12 cellular contexts compared by ENCODE assay signal in genomic region chr5:115888027-115888426, GRCh38. TPM values are rescaled to one million over a fixed set of nuclear protein-coding genes. Genes with fewer than 3 reads are reported as not detected.
DNase-seq lines count a peak whose midpoint lies in the region; ATAC-seq and TF ChIP-seq lines count a peak whose summit lies in the region.
"Had no signal": no experiment of that assay in that cellular context is flagged by ENCODE, and none has a peak within 500 bp of the region (broad histone marks: within the 10 kb centered on the region; RNA-seq: fewer than 3 reads in every experiment).

No MANE protein-coding gene starts in this region.

- H3K79me2 ChIP-seq in OCI-LY7 (ENCODE audit: insufficient read depth, low read depth, low read length), result 0 out of 2 replicates have a peak, but pooled peaks cover 3% of the 10 kb centered on the region
- H3K79me2 ChIP-seq in fibroblast of lung (ENCODE audit: control insufficient read depth, insufficient read depth, low read length), result no peaks in the 10 kb centered on the region
- no peaks in the 10 kb centered on the region for H3K79me2 ChIP-seq in smooth muscle cell (ENCODE audit: low read depth)

- no peak overlapping the region for H3K4me2 ChIP-seq in OCI-LY7 (ENCODE audit: low read length)
- H3K4me2 ChIP-seq in fibroblast of lung (ENCODE audit: extremely low read depth, insufficient read depth, low read length), result no peak overlapping the region
- H3K4me2 ChIP-seq in smooth muscle cell, result no peak overlapping the region

- peak; percentile 27 for DNase-seq in MCF 10A (ENCODE audit: unreplicated experiment)
- no peak for DNase-seq in breast epithelium (ENCODE audit: low spot score in 2 of 2)
- DNase-seq in OCI-LY7 (ENCODE audit: low spot score), result no peak
- DNase-seq in fibroblast of lung (ENCODE audit: low read depth in 2 of 2), result peak; percentile 13 to 67
- no peak for DNase-seq in smooth muscle cell (lab: John Stamatoyannopoulos, UW; ENCODE audit: unreplicated experiment)
- DNase-seq in upper lobe of left lung, result no peak
- DNase-seq in HPDE6-E6E7 (ENCODE audit: extremely low spot score), result no peak
- DNase-seq: activated T-cell treated with anti-CD3 and anti-CD28 coated beads for 4 hours had no signal

- no peak for TF ChIP-seq POLR2A in breast epithelium (IDR thresholded peaks at IDR 0.05)
- no peak for TF ChIP-seq POLR2A in upper lobe of left lung (IDR thresholded peaks at IDR 0.05)

- H3K9me3 ChIP-seq in breast epithelium (no peaks in the 10 kb centered on the region), OCI-LY7 (ENCODE audit: low read length) (no peaks in the 10 kb centered on the region), fibroblast of lung (ENCODE audit: control insufficient read depth, insufficient read depth, low read depth, low read length) (no peaks in the 10 kb centered on the region), smooth muscle cell (replicated peaks; ENCODE audit: low read depth) (no peaks in the 10 kb centered on the region), upper lobe of left lung (no peaks in the 10 kb centered on the region)
- H3K9me3 ChIP-seq: SJCRH30 had no signal

- no peak for TF ChIP-seq EP300 in upper lobe of left lung (IDR thresholded peaks at IDR 0.05)

- H3K9me3 Mint-ChIP-seq in MCF 10A (ENCODE audit: unreplicated experiment), result no peaks in the 10 kb centered on the region
- H3K9me3 Mint-ChIP-seq: CD4-positive, CD25-positive, alpha-beta regulatory T cell had no signal

- BruUV-seq in MCF 10A (replicated peaks; lab: Mats Ljungman, UMichigan) (no TSS peak), OCI-LY7 (replicated peaks; lab: Mats Ljungman, UMichigan) (no TSS peak)

- H3K36me3 Mint-ChIP-seq in MCF 10A (ENCODE audit: insufficient read depth, unreplicated experiment), result peaks cover 6% of the 10 kb centered on the region

- no peak overlapping the region for H3K4me3 Mint-ChIP-seq in MCF 10A (ENCODE audit: unreplicated experiment)
- H3K4me3 Mint-ChIP-seq: CD4-positive, CD25-positive, alpha-beta regulatory T cell had no signal

- H3K27ac Mint-ChIP-seq in MCF 10A (ENCODE audit: low read depth, unreplicated experiment), result no peak overlapping the region
- H3K27ac Mint-ChIP-seq: CD4-positive, CD25-positive, alpha-beta regulatory T cell had no signal

- no peak overlapping the region for H3K4me3 ChIP-seq in breast epithelium
- no peak overlapping the region for H3K4me3 ChIP-seq in OCI-LY7 (ENCODE audit: low read depth, low read length, poor library complexity, severe bottlenecking)
- no peak overlapping the region for H3K4me3 ChIP-seq in fibroblast of lung (replicated peaks in 1 of 4; ENCODE audit: control extremely low read depth in 1 of 4, insufficient read depth in 1 of 4, low read depth in 3 of 4, low read length in 4 of 4)
- H3K4me3 ChIP-seq in smooth muscle cell, result no peak overlapping the region
- H3K4me3 ChIP-seq in upper lobe of left lung, result no peak overlapping the region
- H3K4me3 ChIP-seq: K562, SJCRH30 had no signal

- H3K9me2 ChIP-seq in OCI-LY7 (ENCODE audit: insufficient read depth, low read length), result no peaks in the 10 kb centered on the region

- intact Hi-C loops in MCF 10A (cut with micrococcal nuclease), result loop anchor here (1.0 kb wide), 2 partner anchors 144 to 180 kb away; partner anchors contain the start of gene ARL14EPL
- intact Hi-C loops in breast epithelium (cut with DNase I; ENCODE audit: low total_unique reads), result no loop called here
- intact Hi-C loops in OCI-LY7 (cut with micrococcal nuclease; ENCODE audit: unreplicated experiment), result loop anchor here (5.0 kb wide), 1 partner anchor 179 kb away; no protein-coding TSS in a partner anchor

- no peaks in the 10 kb centered on the region for H3K27me3 Mint-ChIP-seq in MCF 10A (ENCODE audit: insufficient read depth, unreplicated experiment)
- H3K27me3 Mint-ChIP-seq: CD4-positive, CD25-positive, alpha-beta regulatory T cell had no signal

- TF ChIP-seq CTCF in MCF 10A (IDR thresholded peaks at IDR 0.05; ENCODE audit: unreplicated experiment) (peak; percentile 16), breast epithelium (IDR thresholded peaks at IDR 0.05) (no peak), OCI-LY7 (conservative IDR thresholded peaks at IDR 0.05; ENCODE audit: low read length) (peak; percentile 61), fibroblast of lung (conservative IDR thresholded peaks at IDR 0.05 in 1 of 2, IDR thresholded peaks at IDR 0.05 in 1 of 2; ENCODE audit: low read depth in 1 of 2, low read length in 2 of 2) (peak in 1 of 2 donors; percentile 23), smooth muscle cell (IDR thresholded peaks at IDR 0.05; ENCODE audit: borderline replicate concordance, insufficient read depth, poor library complexity, severe bottlenecking) (peak; percentile 15), upper lobe of left lung (IDR thresholded peaks at IDR 0.05) (peak in 1 of 6 experiments; percentile 8)

- POLR2A ChIA-PET in MCF 10A (lab: Yijun Ruan, JAX), result interaction anchor here (0.9 to 1.1 kb wide), 2 partner anchors 17 to 47 kb away, joined by 5 read pairs; partner anchors contain the start of gene ATG12
- POLR2A ChIA-PET in OCI-LY7 (lab: Charles Lee), result interaction anchor here (0.9 kb wide), 1 partner anchor 19 kb away, joined by 3 read pairs; no protein-coding TSS in a partner anchor

- ATAC-seq in GM21515 (IDR thresholded peaks at IDR 0.05; ENCODE audit: unreplicated experiment) (no peak), upper lobe of left lung (ENCODE audit: low FRiP score in 2 of 2) (no peak)
- ATAC-seq: K562 had no signal

- H3K27ac ChIP-seq in breast epithelium (no peak overlapping the region), OCI-LY7 (ENCODE audit: low read depth, low read length, poor library complexity, severe bottlenecking) (no peak overlapping the region), fibroblast of lung (ENCODE audit: insufficient read depth, low read length) (no peak overlapping the region), smooth muscle cell (ENCODE audit: low read depth) (no peak overlapping the region), upper lobe of left lung (no peak overlapping the region)
- H3K27ac ChIP-seq: SJCRH30 had no signal

- no peak overlapping the region for H2AFZ ChIP-seq in OCI-LY7 (ENCODE audit: low read length)
- H2AFZ ChIP-seq in fibroblast of lung (ENCODE audit: low read length), result no peak overlapping the region
- H2AFZ ChIP-seq in smooth muscle cell (ENCODE audit: low read depth), result no peak overlapping the region

- H3K27me3 ChIP-seq in breast epithelium, result no peaks in the 10 kb centered on the region
- H3K27me3 ChIP-seq in fibroblast of lung (ENCODE audit: control insufficient read depth, insufficient read depth, low read length), result no peaks in the 10 kb centered on the region
- no peaks in the 10 kb centered on the region for H3K27me3 ChIP-seq in smooth muscle cell (ENCODE audit: low read depth)
- no peaks in the 10 kb centered on the region for H3K27me3 ChIP-seq in upper lobe of left lung
- H3K27me3 ChIP-seq: SJCRH30 had no signal

- WGBS in smooth muscle cell (ENCODE audit: low lambda C conversion rate), result 95% methylated on average over 1 of the region's 1 CpG
- WGBS in upper lobe of left lung, 2 donors, result 70 to 80% methylated on average over 1 of the region's 1 CpG

- CTCF ChIA-PET in MCF 10A (lab: Yijun Ruan, JAX) (interaction anchor here (0.5 to 1.9 kb wide), 11 partner anchors 10 to 260 kb away, joined by 3 to 8 read pairs (median 3); no protein-coding TSS in a partner anchor), OCI-LY7 (lab: Charles Lee; ENCODE audit: unreplicated experiment) (no interaction called here)

- H3K36me3 ChIP-seq in breast epithelium, result no peaks in the 10 kb centered on the region
- H3K36me3 ChIP-seq in OCI-LY7 (ENCODE audit: insufficient read depth, low read length), result peaks cover 8% of the 10 kb centered on the region; the same call in 1 of the 2 replicates
- H3K36me3 ChIP-seq in fibroblast of lung (ENCODE audit: control insufficient read depth, insufficient read depth, low read length), result no peaks in the 10 kb centered on the region
- H3K36me3 ChIP-seq in smooth muscle cell (ENCODE audit: low read depth), result no peaks in the 10 kb centered on the region
- H3K36me3 ChIP-seq in upper lobe of left lung, result no peaks in the 10 kb centered on the region

- no peaks in the 10 kb centered on the region for H3F3A ChIP-seq in smooth muscle cell (ENCODE audit: low read depth)

- no peak overlapping the region for H3K9ac ChIP-seq in fibroblast of lung (ENCODE audit: insufficient read depth, low read length)
- no peak overlapping the region for H3K9ac ChIP-seq in smooth muscle cell (ENCODE audit: low read depth)

- peaks cover 4% of the 10 kb centered on the region for H4K20me1 ChIP-seq in OCI-LY7 (ENCODE audit: insufficient read depth, low read length)
- H4K20me1 ChIP-seq in fibroblast of lung (ENCODE audit: control insufficient read depth, extremely low read depth, insufficient read depth, low read length), result no peaks in the 10 kb centered on the region
- peaks cover 48% of the 10 kb centered on the region for H4K20me1 ChIP-seq in smooth muscle cell (ENCODE audit: low read depth)

- H3K4me1 ChIP-seq in breast epithelium, result no peaks in the 10 kb centered on the region
- no peaks in the 10 kb centered on the region for H3K4me1 ChIP-seq in OCI-LY7 (ENCODE audit: insufficient read depth, low read length, poor library complexity, severe bottlenecking)
- no peaks in the 10 kb centered on the region for H3K4me1 ChIP-seq in fibroblast of lung (ENCODE audit: control insufficient read depth, extremely low read depth, insufficient read depth, low read length)
- H3K4me1 ChIP-seq in smooth muscle cell (ENCODE audit: low read depth), result no peaks in the 10 kb centered on the region
- no peaks in the 10 kb centered on the region for H3K4me1 ChIP-seq in upper lobe of left lung
- H3K4me1 ChIP-seq: SJCRH30 had no signal

- H3K4me1 Mint-ChIP-seq in MCF 10A (ENCODE audit: insufficient read depth, unreplicated experiment), result no peaks in the 10 kb centered on the region

RNA-seq across cellular contexts. Expression of gene AP3S1, which starts 46.3 kb away (rescaled TPM):
- total RNA-seq in MCF 10A (2022), result 94.6 and 102 TPM in 2 replicates
- 10 to 100 TPM; 74.7 to 93.7 (median 89.9) TPM for total RNA-seq in breast epithelium
- total RNA-seq in OCI-LY7 (2014; rRNA removed; shearing (Covaris generic)), result 76.0 and 111 TPM in 2 replicates
- 89.5 and 103 TPM in 2 replicates for total RNA-seq in OCI-LY7 (2022)
- 86.7 and 87.8 TPM in 2 replicates for total RNA-seq in fibroblast of lung
- 130 and 165 TPM in 2 replicates for polyA plus RNA-seq in fibroblast of lung
- polyA plus RNA-seq in fibroblast of lung (2012), result 103 and 124 TPM in 2 replicates
- polyA minus RNA-seq in fibroblast of lung (ENCODE audit: low replicate concordance), result 1.2 and 3.4 TPM in 2 replicates
- 130 and 224 TPM in 2 replicates for total RNA-seq in smooth muscle cell
- 180 and 191 TPM in 2 replicates for polyA plus RNA-seq in smooth muscle cell
- total RNA-seq in upper lobe of left lung, result 10 to 100 TPM in 5 of 6 donors, 1 to 10 TPM in 1; 8.9 to 81.1 (median 46.5) TPM

RNA-seq across cellular contexts. Expression of gene ATG12, which starts 46.7 kb away (rescaled TPM):
- 42.6 and 46.3 TPM in 2 replicates for total RNA-seq in MCF 10A (2022)
- total RNA-seq in breast epithelium, result 10 to 100 TPM; 46.0 to 63.0 (median 50.8) TPM
- total RNA-seq in OCI-LY7 (2014; rRNA removed; shearing (Covaris generic)), result 38.0 and 52.1 TPM in 2 replicates
- 48.3 and 57.6 TPM in 2 replicates for total RNA-seq in OCI-LY7 (2022)
- total RNA-seq in fibroblast of lung, result 37.2 and 38.8 TPM in 2 replicates
- polyA plus RNA-seq in fibroblast of lung, result 93.0 and 117 TPM in 2 replicates
- 53.8 and 64.3 TPM in 2 replicates for polyA plus RNA-seq in fibroblast of lung (2012)
- 4.7 and 5.8 TPM in 2 replicates for polyA minus RNA-seq in fibroblast of lung (ENCODE audit: low replicate concordance)
- 58.6 and 106 TPM in 2 replicates for total RNA-seq in smooth muscle cell
- 128 and 139 TPM in 2 replicates for polyA plus RNA-seq in smooth muscle cell
- total RNA-seq in upper lobe of left lung, result 10 to 100 TPM; 28.3 to 63.0 (median 33.0) TPM

Comparison
In these comparisons a context has a peak if more than half of its experiments do, and no peak if none do; other contexts are left out.
1. DNase-seq: peak in MCF 10A (single experiment) and fibroblast of lung (2 of 2); none in breast epithelium (0 of 2), OCI-LY7 (single experiment), smooth muscle cell (single experiment), upper lobe of left lung (0 of 2) and HPDE6-E6E7 (single experiment).
2. CTCF ChIP-seq: peak in MCF 10A (single experiment), OCI-LY7 (single experiment) and smooth muscle cell (single experiment); none in breast epithelium (0 of 3).